19 cellular contexts compared by ENCODE assay signal in the genomic region with DNA sequence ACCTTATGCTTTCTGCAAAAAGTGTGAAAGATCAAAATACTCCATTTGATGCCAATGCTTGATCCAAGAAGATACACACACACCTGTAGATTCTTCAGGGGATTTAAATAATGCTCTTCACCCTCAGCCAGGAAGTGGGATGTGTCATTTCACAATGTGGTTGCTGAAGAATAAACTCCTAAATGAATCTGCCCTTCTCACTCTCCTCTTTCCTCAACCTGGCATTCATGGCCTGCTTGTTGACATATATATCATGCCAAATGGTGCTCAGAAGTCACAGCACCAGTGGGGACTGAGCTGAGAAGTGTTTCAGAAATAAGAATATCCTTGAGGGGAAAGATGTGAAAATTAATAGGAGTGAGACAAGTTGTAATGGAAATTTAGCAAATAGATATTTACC.
DNase-seq lines count a peak whose midpoint lies in the region; ATAC-seq lines count a peak whose summit lies in the region.
"Had no signal": no experiment of that assay in that cellular context is flagged by ENCODE, and none has a peak within 500 bp of the region (broad histone marks: within the 10 kb centered on the region; RNA-seq: fewer than 3 reads in every experiment).

No MANE protein-coding gene starts in this region.

- DNase-seq in sciatic nerve (ENCODE audit: low spot score) (no peak), cardiac septum (ENCODE audit: low spot score) (no peak), posterior cingulate gyrus (no peak)
- DNase-seq in stimulated activated CD4-positive, alpha-beta T cell treated with anti-CD3 and anti-CD28 coated beads, Interleukin-4, amount 100 ng/mL, for 24 hours, result no peak
- DNase-seq: ACHN, AML-193, DMS 273 treated with DMSO at 0.1 percent for 48 hours, GF-D8, MV-4-11, NCI-H1417, NCI-H187 treated with DMSO at 0.1 percent for 48 hours, NCI-H446, NCI-H748 treated with DMSO at 0.1 percent for 48 hours, PC-9, SW 1271 had no signal

- ATAC-seq in GM18873 (IDR thresholded peaks at IDR 0.05; ENCODE audit: low FRiP score, unreplicated experiment), result peak; percentile 44
- ATAC-seq in GM21390 (IDR thresholded peaks at IDR 0.05; ENCODE audit: unreplicated experiment), result peak; percentile 22
- ATAC-seq in HG03457 (IDR thresholded peaks at IDR 0.05; ENCODE audit: unreplicated experiment), result peak; percentile 35
- no peak for ATAC-seq in sciatic nerve
- ATAC-seq: K562 had no signal

- intact Hi-C loops in sciatic nerve (cut with DNase I) (no loop called here), cardiac septum (cut with DNase I) (no loop called here), posterior cingulate gyrus (cut with DNase I) (loop anchor here (5.0 to 10.0 kb wide), 2 partner anchors 280 to 932 kb away; no protein-coding TSS in a partner anchor)
